11 cellular contexts compared by ENCODE assay signal in genomic region chr1:10867914-10868598, GRCh38.
DNase-seq lines count a peak whose midpoint lies in the region; ATAC-seq and TF ChIP-seq lines count a peak whose summit lies in the region.
"Had no signal": no experiment of that assay in that cellular context is flagged by ENCODE, and none has a peak within 500 bp of the region (broad histone marks: within the 10 kb centered on the region; RNA-seq: fewer than 3 reads in every experiment).

No MANE protein-coding gene starts in this region.

- no peaks in the 10 kb centered on the region for H3K36me3 ChIP-seq in upper lobe of right lung

- no peaks in the 10 kb centered on the region for H3K9me3 ChIP-seq in upper lobe of right lung
- H3K9me3 ChIP-seq: mucosa of descending colon had no signal

- H3K4me3 Mint-ChIP-seq in activated naive CD8-positive, alpha-beta T cell, result peak overlapping the region; percentile 60
- no peak overlapping the region for H3K4me3 Mint-ChIP-seq in activated naive CD8-positive, alpha-beta T cell treated with anti-CD3 and anti-CD28 coated beads for 36 hours
- peak overlapping the region; percentile 51 for H3K4me3 Mint-ChIP-seq in chondrocyte (ENCODE audit: unreplicated experiment)
- H3K4me3 Mint-ChIP-seq: dendritic cell treated with granulocyte-macrophage colony-stimulating factor and Interleukin-4, amounts not matched to agents 40 ng/mL and 50 ng/mL, for 4 days had no signal

- no peak overlapping the region for H3K4me3 ChIP-seq in upper lobe of right lung
- H3K4me3 ChIP-seq: mucosa of descending colon had no signal

- peaks cover 18% of the 10 kb centered on the region for H3K4me1 Mint-ChIP-seq in activated naive CD8-positive, alpha-beta T cell (ENCODE audit: low read depth)
- H3K4me1 Mint-ChIP-seq in activated naive CD8-positive, alpha-beta T cell treated with anti-CD3 and anti-CD28 coated beads for 36 hours, result peaks cover 10% of the 10 kb centered on the region
- H3K4me1 Mint-ChIP-seq in chondrocyte (ENCODE audit: low read depth), result peaks cover 12% of the 10 kb centered on the region

- H3K27ac ChIP-seq in upper lobe of right lung, result no peak overlapping the region

- no peak for TF ChIP-seq CTCF in chondrocyte (IDR thresholded peaks at IDR 0.05)
- TF ChIP-seq CTCF in upper lobe of right lung (IDR thresholded peaks at IDR 0.05), result no peak

- peaks cover 29% of the 10 kb centered on the region for H3K27me3 ChIP-seq in upper lobe of right lung

- H3K9me3 Mint-ChIP-seq in activated naive CD8-positive, alpha-beta T cell (ENCODE audit: low read depth), result no peaks in the 10 kb centered on the region
- no peaks in the 10 kb centered on the region for H3K9me3 Mint-ChIP-seq in activated naive CD8-positive, alpha-beta T cell treated with anti-CD3 and anti-CD28 coated beads for 36 hours
- no peaks in the 10 kb centered on the region for H3K9me3 Mint-ChIP-seq in chondrocyte (ENCODE audit: low read depth)
- H3K9me3 Mint-ChIP-seq: dendritic cell treated with granulocyte-macrophage colony-stimulating factor and Interleukin-4, amounts not matched to agents 40 ng/mL and 50 ng/mL, for 4 days had no signal

- no peak for DNase-seq in activated naive CD8-positive, alpha-beta T cell treated with anti-CD3 and anti-CD28 coated beads for 36 hours
- DNase-seq in NCI-H2171 treated with DMSO at 0.1 percent for 48 hours (lab: John Stamatoyannopoulos, UW) (peak; percentile 96), chondrocyte (ENCODE audit: low spot score) (no peak), upper lobe of right lung (peak; percentile 59), ureter (ENCODE audit: low spot score) (no peak)
- DNase-seq in activated CD4-positive, alpha-beta T cell treated with anti-CD3 and anti-CD28 coated beads, Interleukin-2, amount 50 U/mL, for 1 hour, result no peak
- DNase-seq: NCI-H226 had no signal

- H3K4me1 ChIP-seq in upper lobe of right lung, result peaks cover 11% of the 10 kb centered on the region

- intact Hi-C loops in upper lobe of right lung (cut with DNase I), result loop anchor here (10.0 kb wide), 1 partner anchor 363 kb away; no protein-coding TSS in a partner anchor

- H3K27me3 Mint-ChIP-seq in activated naive CD8-positive, alpha-beta T cell, result peaks cover 20% of the 10 kb centered on the region
- H3K27me3 Mint-ChIP-seq in activated naive CD8-positive, alpha-beta T cell treated with anti-CD3 and anti-CD28 coated beads for 36 hours, result peaks cover 65% of the 10 kb centered on the region
- peaks cover 54% of the 10 kb centered on the region for H3K27me3 Mint-ChIP-seq in chondrocyte (ENCODE audit: low read depth)

- ATAC-seq in upper lobe of right lung (no peak), HG03521 (IDR thresholded peaks at IDR 0.05; ENCODE audit: unreplicated experiment) (no peak)

- no peak overlapping the region for H3K27ac Mint-ChIP-seq in activated naive CD8-positive, alpha-beta T cell
- no peak overlapping the region for H3K27ac Mint-ChIP-seq in activated naive CD8-positive, alpha-beta T cell treated with anti-CD3 and anti-CD28 coated beads for 36 hours
- H3K27ac Mint-ChIP-seq in chondrocyte (ENCODE audit: unreplicated experiment), result no peak overlapping the region
- H3K27ac Mint-ChIP-seq: dendritic cell treated with granulocyte-macrophage colony-stimulating factor and Interleukin-4, amounts not matched to agents 40 ng/mL and 50 ng/mL, for 4 days had no signal

- H3K36me3 Mint-ChIP-seq in activated naive CD8-positive, alpha-beta T cell, result peaks cover 5% of the 10 kb centered on the region
- no peaks in the 10 kb centered on the region for H3K36me3 Mint-ChIP-seq in activated naive CD8-positive, alpha-beta T cell treated with anti-CD3 and anti-CD28 coated beads for 36 hours
- no peaks in the 10 kb centered on the region for H3K36me3 Mint-ChIP-seq in chondrocyte (ENCODE audit: low read depth)

Comparison
In these comparisons a context has a peak if more than half of its experiments do, and no peak if none do; other contexts are left out.
1. DNase-seq: peak in NCI-H2171 treated with DMSO at 0.1 percent for 48 hours (single experiment) and upper lobe of right lung (single experiment); none in activated naive CD8-positive, alpha-beta T cell treated with anti-CD3 and anti-CD28 coated beads for 36 hours (single experiment), chondrocyte (single experiment), activated CD4-positive, alpha-beta T cell treated with anti-CD3 and anti-CD28 coated beads, Interleukin-2, amount 50 U/mL, for 1 hour (single experiment) and ureter (single experiment).